Comparison of ENCODE assay signal across 16 cellular contexts in genomic region chr14:54979039-54979438, GRCh38.
"Had no signal": no experiment of that assay in that cellular context is flagged by ENCODE, and none has a peak within 500 bp of the region (broad histone marks: within the 10 kb centered on the region; RNA-seq: fewer than 3 reads in every experiment).

No MANE protein-coding gene starts in this region.

- ATAC-seq: esophagus mucosa; heart left ventricle; pancreas; right cardiac atrium; stimulated activated naive CD8-positive, alpha-beta T cell treated with anti-CD3 and anti-CD28 coated beads, Interleukin-15, Interleukin-2, amounts not matched to agents 100 U/mL and 50 U/mL, for 24 hours had no signal

- H3K27ac Mint-ChIP-seq: mesothelial cell of epicardium, nephron, progenitor cell of endocrine pancreas, type B pancreatic cell had no signal

- H3K27me3 ChIP-seq: heart left ventricle, pancreas, suprapubic skin, thyroid gland had no signal

- H3K27me3 Mint-ChIP-seq: progenitor cell of endocrine pancreas, type B pancreatic cell had no signal

- DNase-seq: effector memory CD4-positive, alpha-beta T cell; heart left ventricle; hippocampal formation; occipital lobe; pancreas; right cardiac atrium; small intestine; stimulated activated CD4-positive, alpha-beta T cell treated with anti-CD3 and anti-CD28 coated beads, Interleukin-12 subunit alpha, Interleukin-12 subunit beta, amount 100 ng/mL, for 4 hours; stimulated activated naive CD8-positive, alpha-beta T cell treated with anti-CD3 and anti-CD28 coated beads, Interleukin-15, Interleukin-2, amounts not matched to agents 100 U/mL and 50 U/mL, for 24 hours; thyroid gland had no signal

- H3K9me3 Mint-ChIP-seq: mesothelial cell of epicardium, nephron, type B pancreatic cell had no signal

- H3K4me1 Mint-ChIP-seq: mesothelial cell of epicardium, nephron had no signal

- H3K36me3 Mint-ChIP-seq: mesothelial cell of epicardium had no signal

- H3K4me1 ChIP-seq: pancreas, suprapubic skin, thyroid gland had no signal

- H3K4me3 ChIP-seq: heart left ventricle, pancreas, suprapubic skin, thyroid gland had no signal

- H3K4me3 Mint-ChIP-seq: mesothelial cell of epicardium, nephron, type B pancreatic cell had no signal

- H3K27ac ChIP-seq: heart left ventricle, pancreas, suprapubic skin, thyroid gland had no signal

- H3K36me3 ChIP-seq: heart left ventricle, pancreas, suprapubic skin, thyroid gland had no signal
